ENCODE assay signal across 12 cellular contexts in genomic region chr18:8711736-8712135, GRCh38.
"Had no signal": no experiment of that assay in that cellular context is flagged by ENCODE, and none has a peak within 500 bp of the region (broad histone marks: within the 10 kb centered on the region; RNA-seq: fewer than 3 reads in every experiment).

No MANE protein-coding gene starts in this region.

- H3K9me3 ChIP-seq: esophagus squamous epithelium, heart right ventricle, left lung, stomach had no signal

- H3K27ac ChIP-seq: heart right ventricle, left lung had no signal

- H3K36me3 Mint-ChIP-seq: activated naive CD8-positive, alpha-beta T cell had no signal

- H3K4me3 Mint-ChIP-seq: activated naive CD8-positive, alpha-beta T cell; nephron progenitor cell; T-helper 17 cell had no signal

- H3K4me3 ChIP-seq: esophagus squamous epithelium, heart right ventricle, left lung, stomach had no signal

- H3K27ac Mint-ChIP-seq: activated naive CD8-positive, alpha-beta T cell; nephron progenitor cell; T-helper 17 cell had no signal

- H3K36me3 ChIP-seq: esophagus squamous epithelium, heart right ventricle, left lung, stomach had no signal

- DNase-seq: activated CD4-positive, CD25-positive, alpha-beta regulatory T cell; activated gamma-delta T cell; activated T-cell treated with anti-CD3 and anti-CD28 coated beads, Interleukin-2, amount 50 U/mL, for 1 hour; esophagus squamous epithelium; foreskin melanocyte; heart right ventricle; left lung; nephron progenitor cell; stimulated activated CD4-positive, alpha-beta T cell treated with anti-CD3 and anti-CD28 coated beads, Interleukin-4, amount 100 ng/mL, for 1 hour; stomach; T-helper 17 cell had no signal
